Comparison of ENCODE assay signal across 18 cellular contexts in genomic region chr1:204255225-204255624, GRCh38. TPM values are rescaled to one million over a fixed set of nuclear protein-coding genes. Genes with fewer than 3 reads are reported as not detected.
A peak's percentile ranks its signal among the peaks of the same experiment; 100 is the strongest.
DNase-seq lines count a peak whose midpoint lies in the region; ATAC-seq and TF ChIP-seq lines count a peak whose summit lies in the region.
"Had no signal": no experiment of that assay in that cellular context is flagged by ENCODE, and none has a peak within 500 bp of the region (broad histone marks: within the 10 kb centered on the region; RNA-seq: fewer than 3 reads in every experiment).

No MANE protein-coding gene starts in this region.

- intact Hi-C loops in Caco-2 (cut with micrococcal nuclease; ENCODE audit: unreplicated experiment) (loop anchor here (1.0 to 2.0 kb wide), 2 partner anchors 38 to 92 kb away; no protein-coding TSS in a partner anchor), tibial artery (cut with DNase I; ENCODE audit: low total_unique reads) (loop anchor here (5.0 kb wide), 1 partner anchor 107 kb away; no protein-coding TSS in a partner anchor)

- ATAC-seq in effector memory CD8-positive, alpha-beta T cell (replicated peaks): no peak
- ATAC-seq: PC-3 had no signal

- H3K9ac ChIP-seq in iPS-20b (ENCODE audit: low read depth, low read length): peak overlapping the region; percentile 73; the same call in 1 of the 2 replicates

- H3K27ac Mint-ChIP-seq in Caco-2 (ENCODE audit: unreplicated experiment): peak overlapping the region; percentile 13
- no peak overlapping the region for H3K27ac Mint-ChIP-seq in effector memory CD8-positive, alpha-beta T cell
- H3K27ac Mint-ChIP-seq: activated T-cell treated with anti-CD3 and anti-CD28 coated beads, Interleukin-2, amount 50 U/mL, for 24 hours had no signal

- H3K4me1 ChIP-seq in Caco-2 (peaks cover 8% of the 10 kb centered on the region; the same call in 1 of the 2 replicates), iPS-20b (ENCODE audit: insufficient read depth, low read length) (peaks cover 31% of the 10 kb centered on the region), tibial artery (peaks cover 0 to 34% (median 13%) of the 10 kb centered on the region in 4 donors)

- no peaks in the 10 kb centered on the region for H3K27me3 Mint-ChIP-seq in Caco-2 (ENCODE audit: insufficient read depth, unreplicated experiment)
- peaks cover 11 to 38% of the 10 kb centered on the region in 2 donors for H3K27me3 Mint-ChIP-seq in effector memory CD8-positive, alpha-beta T cell
- H3K27me3 Mint-ChIP-seq: activated T-cell treated with anti-CD3 and anti-CD28 coated beads, Interleukin-2, amount 50 U/mL, for 24 hours had no signal

- no TSS peak for BruUV-seq in Caco-2 (replicated peaks; lab: Mats Ljungman, UMichigan)

- H3K4me3 ChIP-seq in Caco-2 (ENCODE audit: low read depth, low read length) (no peak overlapping the region), iPS-20b (ENCODE audit: low read length) (peak overlapping the region; percentile 54), tibial artery (no peak overlapping the region)

- TF ChIP-seq CTCF in Caco-2 (IDR thresholded peaks at IDR 0.05; ENCODE audit: insufficient read depth in 1 of 2, low read depth in 1 of 2, low read length in 1 of 2, severe bottlenecking in 1 of 2, unreplicated experiment in 1 of 2) (no peak), tibial artery (IDR thresholded peaks at IDR 0.05) (no peak)

- no peak overlapping the region for H3K4me3 Mint-ChIP-seq in Caco-2 (ENCODE audit: unreplicated experiment)
- no peak overlapping the region for H3K4me3 Mint-ChIP-seq in effector memory CD8-positive, alpha-beta T cell
- H3K4me3 Mint-ChIP-seq: activated T-cell treated with anti-CD3 and anti-CD28 coated beads, Interleukin-2, amount 50 U/mL, for 24 hours had no signal

- POLR2A ChIA-PET in Caco-2 (lab: Charles Lee): no interaction called here

- no peaks in the 10 kb centered on the region for H3K9me3 ChIP-seq in Caco-2
- no peaks in the 10 kb centered on the region for H3K9me3 ChIP-seq in iPS-20b (ENCODE audit: insufficient read depth, low read depth, low read length)
- H3K9me3 ChIP-seq in tibial artery: no peaks in the 10 kb centered on the region

- CTCF ChIA-PET in Caco-2 (lab: Charles Lee): interaction anchor here (0.7 to 2.7 kb wide), 5 partner anchors 41 to 143 kb away, joined by 3 to 27 read pairs (median 7); partner anchors contain the start of gene GOLT1A

- H3K36me3 Mint-ChIP-seq in Caco-2 (ENCODE audit: insufficient read depth, unreplicated experiment): peaks cover 14% of the 10 kb centered on the region
- no peaks in the 10 kb centered on the region for H3K36me3 Mint-ChIP-seq in effector memory CD8-positive, alpha-beta T cell (ENCODE audit: insufficient read depth)

- DNase-seq in Caco-2: no peak
- DNase-seq in M059J (ENCODE audit: low read depth): peak; percentile 25
- DNase-seq in NCI-H69 (lab: John Stamatoyannopoulos, UW): peak; percentile 66
- no peak for DNase-seq in tibial artery
- no peak for DNase-seq in DMS53 treated with DMSO at 0.1 percent for 48 hours (lab: John Stamatoyannopoulos, UW; ENCODE audit: unreplicated experiment)
- DNase-seq in stimulated activated naive CD4-positive, alpha-beta T cell treated with Interleukin-2 at 50 U/mL for 16 hours (lab: John Stamatoyannopoulos, UW): no peak
- DNase-seq in effector memory CD8-positive, alpha-beta T cell: no peak
- DNase-seq: activated CD4-positive, alpha-beta T cell treated with anti-CD3 and anti-CD28 coated beads for 4 hours; activated T-cell treated with anti-CD3 and anti-CD28 coated beads, Interleukin-2, amount 50 U/mL, for 24 hours; NCI-H146; PC-3; stimulated activated CD4-positive, alpha-beta T cell treated with anti-CD3 and anti-CD28 coated beads, Interleukin-4, amount 100 ng/mL, for 4 hours; stimulated activated naive CD4-positive, alpha-beta T cell; T-helper 1 cell had no signal

- H3K27ac ChIP-seq in iPS-20b (ENCODE audit: low read length): peak overlapping the region; percentile 66
- peak overlapping the region in 1 of 2 donors; percentile 53 for H3K27ac ChIP-seq in tibial artery

- H3K36me3 ChIP-seq in Caco-2 (ENCODE audit: control insufficient read depth, insufficient read depth, low read length): no peaks in the 10 kb centered on the region; the same call in none of the 2 replicates
- no peaks in the 10 kb centered on the region for H3K36me3 ChIP-seq in iPS-20b (ENCODE audit: insufficient read depth, low read depth, low read length)
- peaks cover 0 to 39% (median 0%) of the 10 kb centered on the region in 3 donors for H3K36me3 ChIP-seq in tibial artery

- no peaks in the 10 kb centered on the region for H3K27me3 ChIP-seq in Caco-2 (replicated peaks; ENCODE audit: control insufficient read depth, insufficient read depth, low read length)
- no peaks in the 10 kb centered on the region for H3K27me3 ChIP-seq in iPS-20b (ENCODE audit: insufficient read depth, low read length)
- H3K27me3 ChIP-seq in tibial artery: no peaks in the 10 kb centered on the region

- no peaks in the 10 kb centered on the region for H3K9me3 Mint-ChIP-seq in Caco-2 (ENCODE audit: unreplicated experiment)
- no peaks in the 10 kb centered on the region for H3K9me3 Mint-ChIP-seq in effector memory CD8-positive, alpha-beta T cell
- H3K9me3 Mint-ChIP-seq: activated T-cell treated with anti-CD3 and anti-CD28 coated beads, Interleukin-2, amount 50 U/mL, for 24 hours had no signal

- no peaks in the 10 kb centered on the region for H3K4me1 Mint-ChIP-seq in Caco-2 (ENCODE audit: low read depth, unreplicated experiment)
- H3K4me1 Mint-ChIP-seq in effector memory CD8-positive, alpha-beta T cell (ENCODE audit: low read depth in 2 of 2): no peaks in the 10 kb centered on the region

RNA-seq across cellular contexts. Expression of gene GOLT1A, which starts 41.4 kb away (rescaled TPM):
- 20.4 and 25.9 TPM in 2 replicates for total RNA-seq in Caco-2 (2022)
- total RNA-seq in M059J (2014; rRNA removed; shearing (Covaris generic)): 0.84 and 2.2 TPM in 2 replicates
- total RNA-seq: dermis blood vessel endothelial cell, G401, myocyte had no signal

RNA-seq across cellular contexts. Expression of gene KISS1, which starts 58.9 kb away (rescaled TPM):
- total RNA-seq in Caco-2 (2022): 2.9 and 3.3 TPM in 2 replicates
- 38.0 and 40.2 TPM in 2 replicates for total RNA-seq in M059J (2014; rRNA removed; shearing (Covaris generic))
- total RNA-seq: dermis blood vessel endothelial cell, G401 had no signal

Comparison
In these comparisons a context has a peak if more than half of its experiments do, and no peak if none do; other contexts are left out.
1. DNase-seq: peak in M059J (single experiment) and NCI-H69 (single experiment); none in Caco-2 (0 of 2), tibial artery (0 of 2), DMS53 treated with DMSO at 0.1 percent for 48 hours (single experiment), stimulated activated naive CD4-positive, alpha-beta T cell treated with Interleukin-2 at 50 U/mL for 16 hours (single experiment) and effector memory CD8-positive, alpha-beta T cell (0 of 3).